In the genomic region with DNA sequence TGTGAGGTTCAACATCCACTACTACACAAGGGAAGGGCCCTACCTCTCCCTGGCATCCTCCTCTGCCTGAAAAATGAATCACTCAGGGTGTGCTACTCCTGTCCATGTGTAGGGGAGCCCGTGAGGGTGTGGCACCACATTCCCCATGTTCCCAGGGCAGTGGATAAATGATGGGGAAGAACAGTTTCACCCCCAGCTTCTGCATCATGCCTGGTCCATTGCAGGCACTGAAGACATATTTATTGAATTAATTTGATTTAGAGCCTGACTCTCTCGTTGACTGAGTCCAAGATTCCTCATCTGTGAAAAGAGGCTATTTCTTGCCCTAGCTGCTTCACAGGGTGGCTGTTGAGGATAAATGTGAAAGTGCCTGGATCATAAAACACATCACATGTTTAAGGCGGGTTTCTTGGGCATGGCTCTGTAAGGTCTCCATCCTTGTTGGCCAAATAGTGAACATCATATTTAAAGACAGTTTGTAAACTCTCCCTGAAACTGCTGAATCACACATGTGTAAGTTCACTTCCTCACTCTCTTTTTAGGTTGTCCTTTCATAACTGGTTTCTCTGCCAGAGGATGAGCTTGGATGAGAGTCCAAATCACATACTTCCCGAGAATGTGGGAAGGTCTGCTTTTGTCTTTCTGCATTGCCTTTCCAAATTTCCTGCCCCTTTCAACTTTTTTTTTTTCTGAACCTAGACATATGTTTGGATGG, we compare ENCODE assay signal across 12 cellular contexts.
A peak's percentile ranks its signal among the peaks of the same experiment; 100 is the strongest.
DNase-seq lines count a peak whose midpoint lies in the region; ATAC-seq, FAIRE-seq and TF ChIP-seq lines count a peak whose summit lies in the region.
"Had no signal": no experiment of that assay in that cellular context is flagged by ENCODE, and none has a peak within 500 bp of the region (broad histone marks: within the 10 kb centered on the region; RNA-seq: fewer than 3 reads in every experiment).

No MANE protein-coding gene starts in this region.

- H3K79me2 ChIP-seq in OCI-LY7 (ENCODE audit: insufficient read depth, low read depth, low read length) = no peaks in the 10 kb centered on the region

- H3K4me1 ChIP-seq in left lung (peaks cover 0 to 11% of the 10 kb centered on the region in 2 donors), OCI-LY7 (ENCODE audit: insufficient read depth, low read length, poor library complexity, severe bottlenecking) (no peaks in the 10 kb centered on the region)

- no peaks in the 10 kb centered on the region for H3K9me3 ChIP-seq in left lung
- no peaks in the 10 kb centered on the region for H3K9me3 ChIP-seq in OCI-LY7 (ENCODE audit: low read length)
- H3K9me3 ChIP-seq: SJCRH30 had no signal

- peak; percentile 24 for ATAC-seq in left lung
- no peak for ATAC-seq in HG03571 (IDR thresholded peaks at IDR 0.05; ENCODE audit: unreplicated experiment)
- ATAC-seq: stimulated activated memory B cell treated with anti-CD40 and anti-IgM and Interleukin-4, amounts not matched to agents 10 μg/mL and 1 μg/mL and 100 μg/mL, for 72 hours had no signal

- no peaks in the 10 kb centered on the region for H3K27me3 ChIP-seq in left lung
- H3K27me3 ChIP-seq: SJCRH30 had no signal

- FAIRE-seq in HTR-8/SVneo (lab: Jason Lieb, UNC) = peak; percentile 48

- no peak overlapping the region for H3K4me2 ChIP-seq in OCI-LY7 (ENCODE audit: low read length)

- no peaks in the 10 kb centered on the region for H4K20me1 ChIP-seq in OCI-LY7 (ENCODE audit: insufficient read depth, low read length)

- DNase-seq in EH (ENCODE audit: low read depth) (peak; percentile 40), HTR-8/SVneo (ENCODE audit: insufficient read length, low spot score) (no peak), SKM-1 (lab: John Stamatoyannopoulos, UW; ENCODE audit: unreplicated experiment) (peak; percentile 15), left lung (no peak), cerebellar cortex (ENCODE audit: low spot score) (no peak), OCI-LY7 (ENCODE audit: low spot score) (no peak), NCI-H146 treated with DMSO at 0.1 percent for 48 hours (lab: John Stamatoyannopoulos, UW; ENCODE audit: unreplicated experiment) (no peak)
- DNase-seq: central memory CD4-positive, alpha-beta T cell; nucleus accumbens had no signal

- POLR2A ChIA-PET in OCI-LY7 (lab: Charles Lee) = no interaction called here

- H2AFZ ChIP-seq in OCI-LY7 (ENCODE audit: low read length) = no peak overlapping the region

- H3K36me3 ChIP-seq in left lung (no peaks in the 10 kb centered on the region), OCI-LY7 (ENCODE audit: insufficient read depth, low read length) (no peaks in the 10 kb centered on the region)
- H3K36me3 ChIP-seq: SJCRH30 had no signal

- H3K9me2 ChIP-seq in OCI-LY7 (ENCODE audit: insufficient read depth, low read length) = no peaks in the 10 kb centered on the region

- H3K27ac ChIP-seq in left lung (no peak overlapping the region), OCI-LY7 (ENCODE audit: low read depth, low read length, poor library complexity, severe bottlenecking) (no peak overlapping the region)
- H3K27ac ChIP-seq: SJCRH30 had no signal

- BruUV-seq in OCI-LY7 (replicated peaks; lab: Mats Ljungman, UMichigan) = no TSS peak

- H3K4me3 ChIP-seq in left lung (no peak overlapping the region), OCI-LY7 (ENCODE audit: low read depth, low read length, poor library complexity, severe bottlenecking) (no peak overlapping the region)
- H3K4me3 ChIP-seq: SJCRH30 had no signal

- TF ChIP-seq CTCF in left lung (IDR thresholded peaks at IDR 0.05) = no peak
- no peak for TF ChIP-seq CTCF in OCI-LY7 (conservative IDR thresholded peaks at IDR 0.05; ENCODE audit: low read length)

- CTCF ChIA-PET in OCI-LY7 (lab: Charles Lee; ENCODE audit: unreplicated experiment) = no interaction called here

- intact Hi-C loops in left lung (cut with DNase I) (no loop called here), OCI-LY7 (cut with micrococcal nuclease; ENCODE audit: unreplicated experiment) (no loop called here)

Comparison
In these comparisons a context has a peak if more than half of its experiments do, and no peak if none do; other contexts are left out.
1. DNase-seq: peak in EH (single experiment) and SKM-1 (single experiment); none in HTR-8/SVneo (single experiment), left lung (0 of 2), cerebellar cortex (single experiment), OCI-LY7 (single experiment) and NCI-H146 treated with DMSO at 0.1 percent for 48 hours (single experiment).